Comparison of ENCODE assay signal across 8 cellular contexts in the genomic region with DNA sequence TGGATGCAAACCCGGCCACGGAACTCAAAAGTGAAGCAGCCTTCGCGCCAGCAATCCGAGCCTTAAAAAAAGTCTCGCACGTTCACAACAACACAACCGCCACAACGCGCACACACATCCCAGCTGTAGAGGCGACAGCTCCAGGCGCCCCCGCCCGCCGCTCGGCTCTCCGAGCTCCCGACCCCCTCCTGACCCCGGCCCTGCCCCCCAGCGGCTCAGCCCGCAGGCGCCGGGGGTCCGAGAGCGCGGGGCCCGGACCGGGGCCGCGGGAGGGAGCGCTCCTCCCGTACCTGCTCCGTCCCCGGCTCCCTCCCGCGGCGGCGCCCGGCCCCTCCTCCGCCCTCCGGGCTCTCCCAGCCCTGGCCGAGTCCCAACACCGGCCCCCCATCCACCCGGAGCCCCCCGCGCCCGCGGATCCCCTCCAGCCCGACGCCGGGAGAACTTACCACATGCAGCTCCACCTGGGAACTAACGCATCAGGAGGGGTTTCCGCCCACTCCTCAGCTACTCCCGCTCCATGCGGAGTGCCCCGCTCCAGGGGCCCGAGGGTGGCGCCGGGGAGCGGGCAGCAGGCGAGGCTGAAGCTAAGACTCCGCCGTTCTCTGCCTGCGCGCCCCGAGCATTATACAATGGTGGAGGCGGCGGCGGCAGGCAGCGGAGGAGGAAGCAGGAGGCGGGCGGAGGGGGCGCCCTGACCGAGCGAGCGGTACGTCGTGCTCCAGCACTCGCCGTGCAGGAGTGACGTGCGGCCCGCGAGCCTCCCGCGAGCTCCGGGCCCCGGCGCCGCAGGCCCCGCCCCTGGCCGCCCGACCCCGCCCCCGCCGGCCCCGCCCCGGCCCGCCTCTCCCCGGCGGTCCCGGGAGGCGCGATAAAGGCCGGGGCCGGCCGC. TPM values are rescaled to one million over a fixed set of nuclear protein-coding genes. Genes with fewer than 3 reads are reported as not detected.
DNase-seq lines count a peak whose midpoint lies in the region; ATAC-seq and TF ChIP-seq lines count a peak whose summit lies in the region.

A gene with protein sequence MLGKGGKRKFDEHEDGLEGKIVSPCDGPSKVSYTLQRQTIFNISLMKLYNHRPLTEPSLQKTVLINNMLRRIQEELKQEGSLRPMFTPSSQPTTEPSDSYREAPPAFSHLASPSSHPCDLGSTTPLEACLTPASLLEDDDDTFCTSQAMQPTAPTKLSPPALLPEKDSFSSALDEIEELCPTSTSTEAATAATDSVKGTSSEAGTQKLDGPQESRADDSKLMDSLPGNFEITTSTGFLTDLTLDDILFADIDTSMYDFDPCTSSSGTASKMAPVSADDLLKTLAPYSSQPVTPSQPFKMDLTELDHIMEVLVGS (minus strand): TSS at position 740 of the 889 bp plus-strand sequence. CDS start 17,042 bp downstream, outside the sequence.

- RAD21 ChIA-PET in HCT116 (lab: Charles Lee; ENCODE audit: low non-redundant PET in 1 of 2, low total read pairs in 2 of 2, uncharacterized antibody in 2 of 2, unreplicated experiment in 2 of 2) = interaction anchor here (0.6 to 2.0 kb wide), 5 partner anchors 10 to 185 kb away, joined by 3 to 6 read pairs (median 4); no protein-coding TSS in a partner anchor

- peak within 1 kb of the TSS; percentile 87 for H3K27ac Mint-ChIP-seq in activated naive CD4-positive, alpha-beta T cell treated with anti-CD3 and anti-CD28 coated beads, Interleukin-2, amount 10 ng/mL, durations not matched to agents 7 days and 5 days
- H3K27ac Mint-ChIP-seq in osteocyte (ENCODE audit: unreplicated experiment) = peak within 1 kb of the TSS; percentile 94

- H2AFZ ChIP-seq in HCT116 (ENCODE audit: low read depth, low read length, poor library complexity, severe bottlenecking) = no peak within 1 kb of the TSS

- H3K36me3 ChIP-seq in HCT116 (ENCODE audit: control insufficient read depth in 1 of 2, insufficient read depth in 2 of 2, low read length in 2 of 2) (no peaks in the 10 kb centered on the region), SK-N-MC (ENCODE audit: insufficient read depth, low read length) (no peaks in the 10 kb centered on the region), thyroid gland (no peaks in the 10 kb centered on the region)

- POLR2A ChIA-PET in HCT116 (lab: Charles Lee) = interaction anchor here (0.7 to 4.1 kb wide), 17 partner anchors 8 to 208 kb away, joined by 3 to 42 read pairs (median 5); a partner anchor contains a TSS

- peaks cover 52 to 69% of the 10 kb centered on the region in 2 experiments for H3K4me1 ChIP-seq in HCT116 (ENCODE audit: control insufficient read depth in 1 of 2, insufficient read depth in 2 of 2, low read length in 2 of 2)
- peaks cover 20 to 41% of the 10 kb centered on the region in 2 donors for H3K4me1 ChIP-seq in thyroid gland

- H3K36me3 Mint-ChIP-seq in activated naive CD4-positive, alpha-beta T cell treated with anti-CD3 and anti-CD28 coated beads, Interleukin-2, amount 10 ng/mL, durations not matched to agents 7 days and 5 days = no peaks in the 10 kb centered on the region
- peaks cover 3% of the 10 kb centered on the region for H3K36me3 Mint-ChIP-seq in osteocyte (ENCODE audit: unreplicated experiment)

- H3K9ac ChIP-seq in HCT116 (ENCODE audit: low read length) (peak within 1 kb of the TSS; percentile 95), SK-N-MC (ENCODE audit: insufficient read length) (peak within 1 kb of the TSS; percentile 83)

- H3K27me3 ChIP-seq in HCT116 (ENCODE audit: insufficient read depth, low read length) (no peaks in the 10 kb centered on the region), thyroid gland (no peaks in the 10 kb centered on the region)

- 0 to 1% methylated on average over 19 to 21 of the region's 107 CpGs for WGBS in thyroid gland, 2 donors

- DNase-seq in GDM1 (lab: John Stamatoyannopoulos, UW) = peak; percentile 91
- DNase-seq in HCT116 (ENCODE audit: low read depth, low spot score) = no peak
- peak; percentile 90 for DNase-seq in NAMALWA (ENCODE audit: low spot score)
- no peak for DNase-seq in SK-N-MC (ENCODE audit: low read depth, low spot score)
- DNase-seq in activated naive CD4-positive, alpha-beta T cell treated with anti-CD3 and anti-CD28 coated beads, Interleukin-2, amount 10 ng/mL, durations not matched to agents 7 days and 5 days = peak; percentile 91
- no peak for DNase-seq in glomerular endothelial cell (ENCODE audit: extremely low read depth, low read depth, low spot score)
- DNase-seq in osteocyte (ENCODE audit: extremely low spot score, unreplicated experiment) = peak; percentile 96
- DNase-seq in thyroid gland = peak; percentile 89 to 91

- peaks cover 70% of the 10 kb centered on the region for H3K79me2 ChIP-seq in HCT116 (ENCODE audit: insufficient read depth, low read length)

- H3K4me3 ChIP-seq in HCT116 (replicated peaks in 1 of 2; ENCODE audit: low read depth in 1 of 2, low read length in 2 of 2) = peak within 1 kb of the TSS; percentile 74 to 79
- H3K4me3 ChIP-seq in SK-N-MC = peak within 1 kb of the TSS; percentile 93
- H3K4me3 ChIP-seq in thyroid gland (replicated peaks in 1 of 3) = peak within 1 kb of the TSS; percentile 91 to 94 (median 94)

- H3K27ac ChIP-seq in HCT116 (ENCODE audit: low read depth, low read length) (peak within 1 kb of the TSS; percentile 80), SK-N-MC (peak within 1 kb of the TSS; percentile 49), thyroid gland (peak within 1 kb of the TSS; percentile 99 to 100 (median 100))

- intact Hi-C loops in HCT116 (cut with micrococcal nuclease) = loop anchor here (2.0 kb wide), 1 partner anchor 97 kb away; no protein-coding TSS in a partner anchor
- intact Hi-C loops in thyroid gland (cut with DNase I) = loop anchor here (5.0 kb wide), 1 partner anchor 99 kb away; no protein-coding TSS in a partner anchor

- TF ChIP-seq CTCF in HCT116 (IDR thresholded peaks at IDR 0.05 in 2 of 3, conservative IDR thresholded peaks at IDR 0.05 in 1 of 3; ENCODE audit: borderline replicate concordance in 1 of 3, insufficient read depth in 1 of 3, low read depth in 2 of 3, low read length in 2 of 3) (no peak; a peak in 1 of 6 replicates), osteocyte (IDR thresholded peaks at IDR 0.05) (no peak), thyroid gland (IDR thresholded peaks at IDR 0.05) (peak in 1 of 6 experiments; percentile 5)

- CTCF ChIA-PET in HCT116 (lab: Charles Lee) = interaction anchor here (1.0 to 2.9 kb wide), 7 partner anchors 8 to 323 kb away, joined by 3 to 25 read pairs (median 6); no protein-coding TSS in a partner anchor
- CTCF ChIA-PET in activated naive CD4-positive, alpha-beta T cell treated with anti-CD3 and anti-CD28 coated beads, Interleukin-2, amount 10 ng/mL, durations not matched to agents 7 days and 5 days (lab: Charles Lee) = interaction anchor here (0.7 to 6.6 kb wide), 19 partner anchors 8 to 209 kb away, joined by 3 to 53 read pairs (median 4); no protein-coding TSS in a partner anchor

- BruUV-seq in HCT116 (replicated peaks; lab: Mats Ljungman, UMichigan) = no TSS peak

- peak; percentile 78 for ATAC-seq in HCT116

- peaks cover 25% of the 10 kb centered on the region for H4K20me1 ChIP-seq in HCT116 (ENCODE audit: insufficient read depth)

- peak within 1 kb of the TSS; percentile 82 for H3K4me3 Mint-ChIP-seq in activated naive CD4-positive, alpha-beta T cell treated with anti-CD3 and anti-CD28 coated beads, Interleukin-2, amount 10 ng/mL, durations not matched to agents 7 days and 5 days
- peak within 1 kb of the TSS; percentile 82 for H3K4me3 Mint-ChIP-seq in osteocyte (ENCODE audit: unreplicated experiment)

- H3K27me3 Mint-ChIP-seq in activated naive CD4-positive, alpha-beta T cell treated with anti-CD3 and anti-CD28 coated beads, Interleukin-2, amount 10 ng/mL, durations not matched to agents 7 days and 5 days = peaks cover 9% of the 10 kb centered on the region
- H3K27me3 Mint-ChIP-seq in osteocyte (ENCODE audit: unreplicated experiment) = no peaks in the 10 kb centered on the region

- H3K9me3 ChIP-seq in HCT116 (ENCODE audit: control insufficient read depth in 1 of 2, insufficient read depth in 1 of 2, low read depth in 1 of 2, low read length in 2 of 2) = no peaks in the 10 kb centered on the region
- H3K9me3 ChIP-seq in SK-N-MC (ENCODE audit: low read depth, low read length) = no peaks in the 10 kb centered on the region
- no peaks in the 10 kb centered on the region for H3K9me3 ChIP-seq in thyroid gland

- peaks cover 59% of the 10 kb centered on the region for H3K4me1 Mint-ChIP-seq in activated naive CD4-positive, alpha-beta T cell treated with anti-CD3 and anti-CD28 coated beads, Interleukin-2, amount 10 ng/mL, durations not matched to agents 7 days and 5 days
- H3K4me1 Mint-ChIP-seq in osteocyte (ENCODE audit: unreplicated experiment) = peaks cover 39% of the 10 kb centered on the region

- TF ChIP-seq RAD21 in HCT116 (IDR thresholded peaks at IDR 0.05; ENCODE audit: low read depth) = 0 out of 2 replicates have a peak, but pooled peaks have one; percentile 15

- TF ChIP-seq POLR2A in HCT116 (IDR thresholded peaks at IDR 0.05; ENCODE audit: borderline replicate concordance, extremely low read depth, insufficient read depth, insufficient read length) (peak; percentile 75), thyroid gland (IDR thresholded peaks at IDR 0.05) (peak; percentile 66 to 97)

- no peaks in the 10 kb centered on the region for H3K9me2 ChIP-seq in HCT116 (ENCODE audit: insufficient read depth)

- peak within 1 kb of the TSS; percentile 91 for H3K4me2 ChIP-seq in HCT116 (ENCODE audit: low read length)

- no peaks in the 10 kb centered on the region for H3K9me3 Mint-ChIP-seq in activated naive CD4-positive, alpha-beta T cell treated with anti-CD3 and anti-CD28 coated beads, Interleukin-2, amount 10 ng/mL, durations not matched to agents 7 days and 5 days
- H3K9me3 Mint-ChIP-seq in osteocyte (ENCODE audit: unreplicated experiment) = no peaks in the 10 kb centered on the region

TF ChIP-seq in HCT116, 20 proteins besides CTCF, POLR2A, EP300 and RAD21 (continues in another document):
- TF ChIP-seq ZFX (IDR thresholded peaks at IDR 0.05) (peak; percentile 45), SP1 (IDR thresholded peaks at IDR 0.05; ENCODE audit: low read depth) (no peak), SIN3A (IDR thresholded peaks at IDR 0.05; ENCODE audit: low read depth) (peak; percentile 83; the same call in 1 of the 2 replicates), EGR1 (IDR thresholded peaks at IDR 0.05; ENCODE audit: low read depth) (peak; percentile 41; the same call in 1 of the 2 replicates), POLR2AphosphoS5 (IDR thresholded peaks at IDR 0.05; ENCODE audit: low read depth, low read length) (no peak; the same call in 1 of the 2 replicates), FOSL1 (IDR thresholded peaks at IDR 0.05; ENCODE audit: low read depth) (no peak)
- TF ChIP-seq, protein P1, sequence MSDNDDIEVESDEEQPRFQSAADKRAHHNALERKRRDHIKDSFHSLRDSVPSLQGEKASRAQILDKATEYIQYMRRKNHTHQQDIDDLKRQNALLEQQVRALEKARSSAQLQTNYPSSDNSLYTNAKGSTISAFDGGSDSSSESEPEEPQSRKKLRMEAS (IDR thresholded peaks at IDR 0.05) = peak; percentile 64; the same call in 1 of the 2 replicates

RNA-seq across cellular contexts. Expression of the gene that starts here (rescaled TPM):
- 80.1 TPM for total RNA-seq in HCT116 (2021; ENCODE audit: unreplicated experiment)
- 62.0 and 63.9 TPM in 2 replicates for polyA plus RNA-seq in HCT116 (2012)
- total RNA-seq in glomerular endothelial cell = 11.9 and 15.6 TPM in 2 replicates
- 15.5 and 17.4 TPM in 2 replicates for total RNA-seq in osteocyte
- 10 to 100 TPM; 13.7 to 17.3 (median 16.6) TPM for total RNA-seq in thyroid gland

Comparison
In these comparisons a context has a peak if more than half of its experiments do, and no peak if none do; other contexts are left out.
1. DNase-seq: peak in GDM1 (single experiment), NAMALWA (single experiment), activated naive CD4-positive, alpha-beta T cell treated with anti-CD3 and anti-CD28 coated beads, Interleukin-2, amount 10 ng/mL, durations not matched to agents 7 days and 5 days (single experiment), osteocyte (single experiment) and thyroid gland (2 of 2); none in HCT116 (single experiment), SK-N-MC (single experiment) and glomerular endothelial cell (single experiment).
2. H3K27ac ChIP-seq: peak in every context shown above with its lines; median percentile 100 in thyroid gland; 80 in HCT116; 49 in SK-N-MC.
3. Peak in every context shown above with its lines, with median percentiles within 50 percentile points of each other: H3K4me3 ChIP-seq.